ENCODE assay signal across 1 cellular context in the genomic region with DNA sequence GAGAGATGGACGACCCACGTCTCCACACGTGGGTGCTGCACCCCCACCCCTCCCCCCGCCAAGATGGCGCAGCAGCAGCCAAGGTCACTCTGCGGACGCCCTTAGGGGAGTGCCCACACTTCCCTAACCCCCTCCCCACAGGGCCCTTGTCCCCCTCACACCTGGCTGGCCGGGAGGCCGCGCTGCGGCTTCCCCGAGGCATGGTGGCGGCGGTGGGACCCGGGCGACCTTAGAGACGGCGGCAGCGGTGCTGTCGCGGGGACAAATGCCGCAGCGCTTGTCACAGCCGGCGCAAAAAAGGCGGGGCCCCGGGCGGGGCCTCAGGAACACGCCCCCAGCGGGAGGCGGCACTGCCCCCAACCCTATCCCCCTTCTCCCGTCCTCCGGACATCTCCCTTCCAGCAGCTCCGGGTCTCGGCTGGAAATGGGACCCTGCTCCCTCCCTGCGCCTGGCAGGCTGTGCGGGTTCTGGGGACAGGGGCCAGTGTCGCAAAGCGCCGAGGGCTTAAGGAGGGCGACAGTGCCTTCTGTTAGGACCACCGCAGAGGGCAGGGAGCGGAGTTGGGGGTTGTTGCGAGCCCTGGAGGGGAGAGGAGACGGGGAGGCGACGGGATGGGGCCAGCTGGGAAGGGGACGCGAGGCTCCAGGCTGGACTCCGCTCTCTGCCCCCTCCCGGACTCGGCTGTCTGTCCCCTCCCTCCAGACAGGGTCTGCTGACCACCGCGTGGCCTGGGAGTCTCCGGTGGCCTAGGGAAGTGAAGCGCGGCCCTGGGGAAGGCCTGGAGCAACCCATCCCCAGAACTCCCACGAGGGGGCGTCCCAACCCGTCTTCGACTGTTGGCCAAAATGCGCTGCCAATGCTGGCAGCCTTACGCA.
TF ChIP-seq lines count a peak whose summit lies in the region.

A gene (minus strand): TSS at position 300 of the 876 bp plus-strand sequence. CDS start 98 bp downstream, at position 202.

TF ChIP-seq in HepG2, 621 proteins besides CTCF, POLR2A, EP300 and RAD21 (continued from another document and continues in another):
- TF ChIP-seq ZFP36 (IDR thresholded peaks at IDR 0.05; ENCODE audit: borderline replicate concordance, low read depth, low read length, partially characterized antibody), result no peak
- TF ChIP-seq NFYB (CRISPR knock-in tag; IDR thresholded peaks at IDR 0.05), result no peak
- no peak for TF ChIP-seq FOXO1 (CRISPR knock-in tag; IDR thresholded peaks at IDR 0.05)
- TF ChIP-seq, protein P1, sequence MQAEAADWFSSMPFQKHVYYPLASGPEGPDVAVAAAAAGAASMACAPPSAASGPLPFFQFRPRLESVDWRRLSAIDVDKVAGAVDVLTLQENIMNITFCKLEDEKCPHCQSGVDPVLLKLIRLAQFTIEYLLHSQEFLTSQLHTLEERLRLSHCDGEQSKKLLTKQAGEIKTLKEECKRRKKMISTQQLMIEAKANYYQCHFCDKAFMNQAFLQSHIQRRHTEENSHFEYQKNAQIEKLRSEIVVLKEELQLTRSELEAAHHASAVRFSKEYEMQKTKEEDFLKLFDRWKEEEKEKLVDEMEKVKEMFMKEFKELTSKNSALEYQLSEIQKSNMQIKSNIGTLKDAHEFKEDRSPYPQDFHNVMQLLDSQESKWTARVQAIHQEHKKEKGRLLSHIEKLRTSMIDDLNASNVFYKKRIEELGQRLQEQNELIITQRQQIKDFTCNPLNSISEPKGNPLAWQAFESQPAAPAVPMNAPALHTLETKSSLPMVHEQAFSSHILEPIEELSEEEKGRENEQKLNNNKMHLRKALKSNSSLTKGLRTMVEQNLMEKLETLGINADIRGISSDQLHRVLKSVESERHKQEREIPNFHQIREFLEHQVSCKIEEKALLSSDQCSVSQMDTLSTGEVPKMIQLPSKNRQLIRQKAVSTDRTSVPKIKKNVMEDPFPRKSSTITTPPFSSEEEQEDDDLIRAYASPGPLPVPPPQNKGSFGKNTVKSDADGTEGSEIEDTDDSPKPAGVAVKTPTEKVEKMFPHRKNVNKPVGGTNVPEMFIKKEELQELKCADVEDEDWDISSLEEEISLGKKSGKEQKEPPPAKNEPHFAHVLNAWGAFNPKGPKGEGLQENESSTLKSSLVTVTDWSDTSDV (CRISPR knock-in tag; IDR thresholded peaks at IDR 0.05), result no peak
- TF ChIP-seq ZNF256 (CRISPR knock-in tag; conservative IDR thresholded peaks at IDR 0.05), result no peak
- no peak for TF ChIP-seq NR1H2 (CRISPR knock-in tag; IDR thresholded peaks at IDR 0.05; ENCODE audit: borderline replicate concordance, low read depth)
- TF ChIP-seq IRF2 (CRISPR knock-in tag; IDR thresholded peaks at IDR 0.05), result peak; percentile 56; the same call in 1 of the 2 replicates
- TF ChIP-seq, protein P2, sequence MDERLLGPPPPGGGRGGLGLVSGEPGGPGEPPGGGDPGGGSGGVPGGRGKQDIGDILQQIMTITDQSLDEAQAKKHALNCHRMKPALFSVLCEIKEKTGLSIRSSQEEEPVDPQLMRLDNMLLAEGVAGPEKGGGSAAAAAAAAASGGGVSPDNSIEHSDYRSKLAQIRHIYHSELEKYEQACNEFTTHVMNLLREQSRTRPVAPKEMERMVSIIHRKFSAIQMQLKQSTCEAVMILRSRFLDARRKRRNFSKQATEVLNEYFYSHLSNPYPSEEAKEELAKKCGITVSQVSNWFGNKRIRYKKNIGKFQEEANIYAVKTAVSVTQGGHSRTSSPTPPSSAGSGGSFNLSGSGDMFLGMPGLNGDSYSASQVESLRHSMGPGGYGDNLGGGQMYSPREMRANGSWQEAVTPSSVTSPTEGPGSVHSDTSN (CRISPR knock-in tag; IDR thresholded peaks at IDR 0.05), result no peak
- TF ChIP-seq ZNF3 (CRISPR knock-in tag; IDR thresholded peaks at IDR 0.05), result no peak
- TF ChIP-seq KAT2B (IDR thresholded peaks at IDR 0.05; ENCODE audit: borderline replicate concordance, low read depth, low read length), result no peak
- no peak; the same call in 1 of the 2 replicates for TF ChIP-seq ZNF430 (CRISPR knock-in tag; IDR thresholded peaks at IDR 0.05)
- TF ChIP-seq TBL1XR1 (IDR thresholded peaks at IDR 0.05; ENCODE audit: borderline replicate concordance, low read length, partially characterized antibody), result no peak
- peak; percentile 85; the same call in 1 of the 2 replicates for TF ChIP-seq ZNF343 (CRISPR knock-in tag; IDR thresholded peaks at IDR 0.05)
- TF ChIP-seq TCF12 (IDR thresholded peaks at IDR 0.05), result no peak
- TF ChIP-seq TCF12 (CRISPR knock-in tag; IDR thresholded peaks at IDR 0.05), result no peak; the same call in 1 of the 2 replicates
- peak; percentile 2; the same call in 1 of the 2 replicates for TF ChIP-seq SP2 (CRISPR knock-in tag; IDR thresholded peaks at IDR 0.05)
- peak; percentile 60 for TF ChIP-seq TARDBP (CRISPR knock-in tag; IDR thresholded peaks at IDR 0.05)
- TF ChIP-seq, protein P3, sequence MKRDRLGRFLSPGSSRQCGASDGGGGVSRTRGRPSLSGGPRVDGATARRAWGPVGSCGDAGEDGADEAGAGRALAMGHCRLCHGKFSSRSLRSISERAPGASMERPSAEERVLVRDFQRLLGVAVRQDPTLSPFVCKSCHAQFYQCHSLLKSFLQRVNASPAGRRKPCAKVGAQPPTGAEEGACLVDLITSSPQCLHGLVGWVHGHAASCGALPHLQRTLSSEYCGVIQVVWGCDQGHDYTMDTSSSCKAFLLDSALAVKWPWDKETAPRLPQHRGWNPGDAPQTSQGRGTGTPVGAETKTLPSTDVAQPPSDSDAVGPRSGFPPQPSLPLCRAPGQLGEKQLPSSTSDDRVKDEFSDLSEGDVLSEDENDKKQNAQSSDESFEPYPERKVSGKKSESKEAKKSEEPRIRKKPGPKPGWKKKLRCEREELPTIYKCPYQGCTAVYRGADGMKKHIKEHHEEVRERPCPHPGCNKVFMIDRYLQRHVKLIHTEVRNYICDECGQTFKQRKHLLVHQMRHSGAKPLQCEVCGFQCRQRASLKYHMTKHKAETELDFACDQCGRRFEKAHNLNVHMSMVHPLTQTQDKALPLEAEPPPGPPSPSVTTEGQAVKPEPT (CRISPR knock-in tag; IDR thresholded peaks at IDR 0.05; ENCODE audit: low read depth), result no peak
- TF ChIP-seq, protein P4, sequence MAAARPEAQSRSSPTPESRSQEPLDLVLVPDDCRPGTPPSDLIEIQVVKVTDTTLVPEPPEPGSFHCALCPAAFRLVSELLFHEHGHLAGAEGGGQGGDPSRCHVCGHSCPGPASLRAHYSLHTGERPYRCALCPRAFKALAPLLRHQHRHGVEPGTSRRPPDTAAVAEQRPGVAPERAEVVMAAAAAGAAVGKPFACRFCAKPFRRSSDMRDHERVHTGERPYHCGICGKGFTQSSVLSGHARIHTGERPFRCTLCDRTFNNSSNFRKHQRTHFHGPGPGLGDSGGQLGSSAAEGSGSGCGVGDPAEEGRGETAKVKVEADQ (CRISPR knock-in tag; IDR thresholded peaks at IDR 0.05; ENCODE audit: borderline replicate concordance), result 0 out of 2 replicates have a peak, but pooled peaks have one; percentile 7
- no peak for TF ChIP-seq TEAD3 (CRISPR knock-in tag; optimal IDR thresholded peaks at IDR 0.05; ENCODE audit: borderline replicate concordance)
- TF ChIP-seq, protein P5, sequence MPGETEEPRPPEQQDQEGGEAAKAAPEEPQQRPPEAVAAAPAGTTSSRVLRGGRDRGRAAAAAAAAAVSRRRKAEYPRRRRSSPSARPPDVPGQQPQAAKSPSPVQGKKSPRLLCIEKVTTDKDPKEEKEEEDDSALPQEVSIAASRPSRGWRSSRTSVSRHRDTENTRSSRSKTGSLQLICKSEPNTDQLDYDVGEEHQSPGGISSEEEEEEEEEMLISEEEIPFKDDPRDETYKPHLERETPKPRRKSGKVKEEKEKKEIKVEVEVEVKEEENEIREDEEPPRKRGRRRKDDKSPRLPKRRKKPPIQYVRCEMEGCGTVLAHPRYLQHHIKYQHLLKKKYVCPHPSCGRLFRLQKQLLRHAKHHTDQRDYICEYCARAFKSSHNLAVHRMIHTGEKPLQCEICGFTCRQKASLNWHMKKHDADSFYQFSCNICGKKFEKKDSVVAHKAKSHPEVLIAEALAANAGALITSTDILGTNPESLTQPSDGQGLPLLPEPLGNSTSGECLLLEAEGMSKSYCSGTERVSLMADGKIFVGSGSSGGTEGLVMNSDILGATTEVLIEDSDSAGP (CRISPR knock-in tag; IDR thresholded peaks at IDR 0.05; ENCODE audit: borderline replicate concordance), result peak; percentile 88
- no peak for TF ChIP-seq CREM (IDR thresholded peaks at IDR 0.05)
- TF ChIP-seq CREM (CRISPR knock-in tag; IDR thresholded peaks at IDR 0.05), result no peak
- peak; percentile 63 for TF ChIP-seq AGO2 (optimal IDR thresholded peaks at IDR 0.05; ENCODE audit: low read depth, low read length)
- no peak for TF ChIP-seq NR2F1 (CRISPR knock-in tag; IDR thresholded peaks at IDR 0.05)
- TF ChIP-seq ZNF33B (CRISPR knock-in tag; IDR thresholded peaks at IDR 0.05), result no peak
- no peak for TF ChIP-seq ZNF101 (CRISPR knock-in tag; IDR thresholded peaks at IDR 0.05; ENCODE audit: borderline replicate concordance, low read depth)
- TF ChIP-seq ZMYM4 (CRISPR knock-in tag; IDR thresholded peaks at IDR 0.05), result peak; percentile 74
- TF ChIP-seq ATAD3A (CRISPR knock-in tag; IDR thresholded peaks at IDR 0.05), result no peak
- TF ChIP-seq ZNF792 (CRISPR knock-in tag; IDR thresholded peaks at IDR 0.05), result no peak
- peak; percentile 13; the same call in 1 of the 2 replicates for TF ChIP-seq NCOR1 (IDR thresholded peaks at IDR 0.05; ENCODE audit: borderline replicate concordance, low read length)
- TF ChIP-seq SIN3B (IDR thresholded peaks at IDR 0.05; ENCODE audit: low read length), result no peak
- TF ChIP-seq ZNF44 (CRISPR knock-in tag; IDR thresholded peaks at IDR 0.05), result no peak
- no peak for TF ChIP-seq REXO4 (CRISPR knock-in tag; IDR thresholded peaks at IDR 0.05; ENCODE audit: borderline replicate concordance)
- TF ChIP-seq ELF4 (CRISPR knock-in tag; IDR thresholded peaks at IDR 0.05; ENCODE audit: borderline replicate concordance), result no peak
- TF ChIP-seq, protein P6, sequence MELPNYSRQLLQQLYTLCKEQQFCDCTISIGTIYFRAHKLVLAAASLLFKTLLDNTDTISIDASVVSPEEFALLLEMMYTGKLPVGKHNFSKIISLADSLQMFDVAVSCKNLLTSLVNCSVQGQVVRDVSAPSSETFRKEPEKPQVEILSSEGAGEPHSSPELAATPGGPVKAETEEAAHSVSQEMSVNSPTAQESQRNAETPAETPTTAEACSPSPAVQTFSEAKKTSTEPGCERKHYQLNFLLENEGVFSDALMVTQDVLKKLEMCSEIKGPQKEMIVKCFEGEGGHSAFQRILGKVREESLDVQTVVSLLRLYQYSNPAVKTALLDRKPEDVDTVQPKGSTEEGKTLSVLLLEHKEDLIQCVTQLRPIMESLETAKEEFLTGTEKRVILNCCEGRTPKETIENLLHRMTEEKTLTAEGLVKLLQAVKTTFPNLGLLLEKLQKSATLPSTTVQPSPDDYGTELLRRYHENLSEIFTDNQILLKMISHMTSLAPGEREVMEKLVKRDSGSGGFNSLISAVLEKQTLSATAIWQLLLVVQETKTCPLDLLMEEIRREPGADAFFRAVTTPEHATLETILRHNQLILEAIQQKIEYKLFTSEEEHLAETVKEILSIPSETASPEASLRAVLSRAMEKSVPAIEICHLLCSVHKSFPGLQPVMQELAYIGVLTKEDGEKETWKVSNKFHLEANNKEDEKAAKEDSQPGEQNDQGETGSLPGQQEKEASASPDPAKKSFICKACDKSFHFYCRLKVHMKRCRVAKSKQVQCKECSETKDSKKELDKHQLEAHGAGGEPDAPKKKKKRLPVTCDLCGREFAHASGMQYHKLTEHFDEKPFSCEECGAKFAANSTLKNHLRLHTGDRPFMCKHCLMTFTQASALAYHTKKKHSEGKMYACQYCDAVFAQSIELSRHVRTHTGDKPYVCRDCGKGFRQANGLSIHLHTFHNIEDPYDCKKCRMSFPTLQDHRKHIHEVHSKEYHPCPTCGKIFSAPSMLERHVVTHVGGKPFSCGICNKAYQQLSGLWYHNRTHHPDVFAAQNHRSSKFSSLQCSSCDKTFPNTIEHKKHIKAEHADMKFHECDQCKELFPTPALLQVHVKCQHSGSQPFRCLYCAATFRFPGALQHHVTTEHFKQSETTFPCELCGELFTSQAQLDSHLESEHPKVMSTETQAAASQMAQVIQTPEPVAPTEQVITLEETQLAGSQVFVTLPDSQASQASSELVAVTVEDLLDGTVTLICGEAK (IDR thresholded peaks at IDR 0.05), result no peak
- TF ChIP-seq, protein P6 (CRISPR knock-in tag; IDR thresholded peaks at IDR 0.05), result 0 out of 2 replicates have a peak, but pooled peaks have one; percentile 14
- TF ChIP-seq KLF15 (CRISPR knock-in tag; IDR thresholded peaks at IDR 0.05; ENCODE audit: borderline replicate concordance), result no peak; the same call in 1 of the 2 replicates
- no peak for TF ChIP-seq HNRNPUL1 (IDR thresholded peaks at IDR 0.05; ENCODE audit: low read depth, low read length)
- TF ChIP-seq, protein P7, sequence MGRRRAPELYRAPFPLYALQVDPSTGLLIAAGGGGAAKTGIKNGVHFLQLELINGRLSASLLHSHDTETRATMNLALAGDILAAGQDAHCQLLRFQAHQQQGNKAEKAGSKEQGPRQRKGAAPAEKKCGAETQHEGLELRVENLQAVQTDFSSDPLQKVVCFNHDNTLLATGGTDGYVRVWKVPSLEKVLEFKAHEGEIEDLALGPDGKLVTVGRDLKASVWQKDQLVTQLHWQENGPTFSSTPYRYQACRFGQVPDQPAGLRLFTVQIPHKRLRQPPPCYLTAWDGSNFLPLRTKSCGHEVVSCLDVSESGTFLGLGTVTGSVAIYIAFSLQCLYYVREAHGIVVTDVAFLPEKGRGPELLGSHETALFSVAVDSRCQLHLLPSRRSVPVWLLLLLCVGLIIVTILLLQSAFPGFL (CRISPR knock-in tag; IDR thresholded peaks at IDR 0.05), result no peak
- peak; percentile 89; the same call in 1 of the 2 replicates for TF ChIP-seq ZBTB7A (CRISPR knock-in tag; IDR thresholded peaks at IDR 0.05)
- peak; percentile 81; the same call in 1 of the 2 replicates for TF ChIP-seq REL (CRISPR knock-in tag; conservative IDR thresholded peaks at IDR 0.05)
- peak; percentile 81; the same call in 1 of the 2 replicates for TF ChIP-seq ZBTB3 (CRISPR knock-in tag; IDR thresholded peaks at IDR 0.05; ENCODE audit: borderline replicate concordance, low read depth)
